5 cellular contexts compared by ENCODE assay signal in genomic region chr16:83941546-83941945, GRCh38. TPM values are rescaled to one million over a fixed set of nuclear protein-coding genes. Genes with fewer than 3 reads are reported as not detected.
"Had no signal": no experiment of that assay in that cellular context is flagged by ENCODE, and none has a peak within 500 bp of the region (broad histone marks: within the 10 kb centered on the region; RNA-seq: fewer than 3 reads in every experiment).

No MANE protein-coding gene starts in this region.

RNA-seq across cellular contexts. Expression of gene NECAB2, which starts 26.5 kb away (rescaled TPM):
- total RNA-seq: OCI-LY7, RPMI7951, SJSA1, SK-MEL-5, T-cell had no signal
